In genomic region chr13:113437408-113438010, GRCh38 we compare ENCODE assay signal across 1 cellular context.
TF ChIP-seq lines count a peak whose summit lies in the region.

No MANE protein-coding gene starts in this region.

TF ChIP-seq in HepG2, 621 proteins besides CTCF, POLR2A, EP300 and RAD21 (continued from another document):
- peak; percentile 81; the same call in 1 of the 2 replicates for TF ChIP-seq TRAFD1 (CRISPR knock-in tag; IDR thresholded peaks at IDR 0.05; ENCODE audit: borderline replicate concordance)
- peak; percentile 31; the same call in 1 of the 2 replicates for TF ChIP-seq YEATS2 (CRISPR knock-in tag; IDR thresholded peaks at IDR 0.05; ENCODE audit: borderline replicate concordance)
